11 cellular contexts compared by ENCODE assay signal in the genomic region with DNA sequence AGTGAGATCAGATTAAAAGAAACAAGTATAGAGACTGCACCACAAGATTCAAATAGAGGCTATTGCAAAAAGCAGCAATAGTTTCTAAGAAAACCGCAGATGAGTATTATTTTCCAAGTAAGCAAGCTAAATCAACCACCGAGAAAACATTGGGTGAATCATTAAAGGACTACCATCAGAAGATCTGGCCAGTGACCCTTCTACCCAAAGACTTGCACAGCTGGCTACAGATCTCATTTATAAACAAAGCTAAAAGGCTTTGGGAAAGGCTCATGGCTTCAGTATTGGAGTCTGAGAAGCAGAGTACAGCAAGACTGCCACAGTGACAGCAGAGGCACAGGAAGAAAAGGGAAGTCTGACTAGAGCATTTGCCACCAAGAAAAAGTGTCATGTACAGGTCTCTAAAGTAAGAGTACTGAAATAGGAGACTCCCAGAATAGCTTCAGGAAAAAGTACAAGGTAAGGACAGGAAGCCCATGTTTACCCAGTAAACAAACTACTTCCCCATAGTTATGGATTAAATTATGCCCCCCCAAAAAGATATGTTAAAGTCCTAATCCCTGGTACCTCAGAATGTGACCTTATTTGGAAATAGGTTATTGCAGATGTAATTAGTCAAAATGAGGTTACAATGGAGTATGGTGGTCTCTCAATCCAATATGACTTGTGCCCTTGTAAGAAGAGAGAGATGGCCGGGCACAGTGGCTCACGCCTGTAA. TPM values are rescaled to one million over a fixed set of nuclear protein-coding genes. Genes with fewer than 3 reads are reported as not detected.
DNase-seq lines count a peak whose midpoint lies in the region; ATAC-seq and TF ChIP-seq lines count a peak whose summit lies in the region.
"Had no signal": no experiment of that assay in that cellular context is flagged by ENCODE, and none has a peak within 500 bp of the region (broad histone marks: within the 10 kb centered on the region; RNA-seq: fewer than 3 reads in every experiment).

No MANE protein-coding gene starts in this region.

- DNase-seq in H4 (ENCODE audit: low spot score) (peak; percentile 94), left colon (no peak), left ventricle myocardium inferior (no peak), DMS153 (lab: John Stamatoyannopoulos, UW) (no peak), SKM-1 (lab: John Stamatoyannopoulos, UW; ENCODE audit: unreplicated experiment) (no peak)
- no peak for DNase-seq in activated T-cell treated with anti-CD3 and anti-CD28 coated beads, Interleukin-2, amount 50 U/mL, for 1 hour
- DNase-seq: gastrocnemius medialis, NCI-H774, occipital lobe had no signal

- H3K4me1 ChIP-seq in left ventricle myocardium inferior = no peaks in the 10 kb centered on the region
- H3K4me1 ChIP-seq: gastrocnemius medialis had no signal

- H3K4me3 ChIP-seq in left ventricle myocardium inferior = no peak overlapping the region
- H3K4me3 ChIP-seq: gastrocnemius medialis had no signal

- H3K9me3 ChIP-seq in left ventricle myocardium inferior (replicated peaks) = peaks cover 11% of the 10 kb centered on the region
- H3K9me3 ChIP-seq: gastrocnemius medialis had no signal

- no peaks in the 10 kb centered on the region for H3K36me3 ChIP-seq in left ventricle myocardium inferior
- H3K36me3 ChIP-seq: gastrocnemius medialis had no signal

- H3K27me3 ChIP-seq in left ventricle myocardium inferior (ENCODE audit: low read depth) = no peaks in the 10 kb centered on the region
- H3K27me3 ChIP-seq: gastrocnemius medialis had no signal

- TF ChIP-seq CTCF in left ventricle myocardium inferior (IDR thresholded peaks at IDR 0.05; ENCODE audit: borderline replicate concordance) = no peak

- intact Hi-C loops in left colon (cut with DNase I, micrococcal nuclease) (no loop called here), left ventricle myocardium inferior (cut with micrococcal nuclease) (no loop called here)

- H3K27ac ChIP-seq in left ventricle myocardium inferior (replicated peaks) = no peak overlapping the region
- H3K27ac ChIP-seq: gastrocnemius medialis had no signal

- ATAC-seq in GM18861 (IDR thresholded peaks at IDR 0.05; ENCODE audit: unreplicated experiment) = peak; percentile 98
- peak; percentile 76 for ATAC-seq in HG03575 (IDR thresholded peaks at IDR 0.05; ENCODE audit: extremely low read depth, insufficient number of reproducible peaks, low FRiP score, unreplicated experiment)
- ATAC-seq in left colon = peak; percentile 65
- ATAC-seq: gastrocnemius medialis had no signal

RNA-seq across cellular contexts. Expression of gene STEAP1, which starts 19.0 kb away (rescaled TPM):
- total RNA-seq in H4 (2014; rRNA removed; shearing (Covaris generic)) = 14.6 and 31.3 TPM in 2 replicates
- total RNA-seq in left colon = 10 to 100 TPM; 16.8 to 29.1 TPM
- 1.2 TPM for total RNA-seq in left ventricle myocardium inferior

RNA-seq across cellular contexts. Expression of gene STEAP2, which starts 38.3 kb away (rescaled TPM):
- total RNA-seq in H4 (2014; rRNA removed; shearing (Covaris generic)) = 5.8 and 9.0 TPM in 2 replicates
- total RNA-seq in left colon = 10 to 100 TPM; 16.2 to 25.2 TPM
- 6.1 TPM for total RNA-seq in left ventricle myocardium inferior
